ENCODE assay signal across 24 cellular contexts in genomic region chr9:110133059-110133458, GRCh38.
DNase-seq lines count a peak whose midpoint lies in the region; TF ChIP-seq lines count a peak whose summit lies in the region.
"Had no signal": no experiment of that assay in that cellular context is flagged by ENCODE, and none has a peak within 500 bp of the region (broad histone marks: within the 10 kb centered on the region; RNA-seq: fewer than 3 reads in every experiment).

No MANE protein-coding gene starts in this region.

- H3K9me3 ChIP-seq in left ventricle myocardium inferior (replicated peaks) (no peaks in the 10 kb centered on the region), right atrium auricular region (no peaks in the 10 kb centered on the region), breast epithelium (no peaks in the 10 kb centered on the region), muscle layer of duodenum (ENCODE audit: control insufficient read depth in 1 of 2, low read length in 2 of 2) (no peaks in the 10 kb centered on the region), transverse colon (no peaks in the 10 kb centered on the region)
- H3K9me3 ChIP-seq: BE2C, left lung, spleen had no signal

- in situ Hi-C loops in transverse colon (cut with MboI; ENCODE audit: low pct_ligation_motif_present in 1 of 4, low pct_unique_long_range_greater_than_20kb in 1 of 4, low sequenced_read_pairs in 3 of 4) = no loop called here

- TF ChIP-seq CTCF in left ventricle myocardium inferior (IDR thresholded peaks at IDR 0.05; ENCODE audit: borderline replicate concordance) (no peak), right atrium auricular region (IDR thresholded peaks at IDR 0.05) (no peak), breast epithelium (IDR thresholded peaks at IDR 0.05) (no peak), transverse colon (IDR thresholded peaks at IDR 0.05) (no peak)

- peaks cover 21% of the 10 kb centered on the region for H3K36me3 ChIP-seq in left ventricle myocardium inferior
- peaks cover 21% of the 10 kb centered on the region for H3K36me3 ChIP-seq in right atrium auricular region
- no peaks in the 10 kb centered on the region for H3K36me3 ChIP-seq in breast epithelium
- H3K36me3 ChIP-seq in muscle layer of duodenum (ENCODE audit: control insufficient read depth in 1 of 2, insufficient read depth in 2 of 2, low read length in 2 of 2) = peaks cover 13 to 20% of the 10 kb centered on the region in 2 donors
- H3K36me3 ChIP-seq in transverse colon = no peaks in the 10 kb centered on the region
- H3K36me3 ChIP-seq: BE2C had no signal

- H3K27ac ChIP-seq in left ventricle myocardium inferior (replicated peaks) (peak overlapping the region; percentile 11), right atrium auricular region (peak overlapping the region in 1 of 2 donors; percentile 36), breast epithelium (peak overlapping the region; percentile 19 to 63), muscle layer of duodenum (ENCODE audit: low read length) (peak overlapping the region; percentile 11), transverse colon (peak overlapping the region in 3 of 4 donors; percentile 5 to 49 (median 35))
- H3K27ac ChIP-seq: coronary artery had no signal

- TF ChIP-seq EP300 in transverse colon (IDR thresholded peaks at IDR 0.05; ENCODE audit: low read depth) = no peak

- intact Hi-C loops in left ventricle myocardium inferior (cut with micrococcal nuclease) = no loop called here
- intact Hi-C loops in breast epithelium (cut with DNase I; ENCODE audit: low total_unique reads) = no loop called here
- intact Hi-C loops in transverse colon (cut with DNase I; ENCODE audit: low total_unique reads) = no loop called here

- TF ChIP-seq POLR2A in breast epithelium (IDR thresholded peaks at IDR 0.05) = no peak
- no peak for TF ChIP-seq POLR2A in transverse colon (IDR thresholded peaks at IDR 0.05)

- H3K4me3 ChIP-seq in left ventricle myocardium inferior (no peak overlapping the region), right atrium auricular region (no peak overlapping the region), breast epithelium (no peak overlapping the region), muscle layer of duodenum (ENCODE audit: low read depth in 1 of 2, low read length in 2 of 2) (no peak overlapping the region), transverse colon (no peak overlapping the region)
- H3K4me3 ChIP-seq: coronary artery, left lung, spleen had no signal

- DNase-seq in left ventricle myocardium inferior (no peak), right atrium auricular region (ENCODE audit: low spot score) (no peak), breast epithelium (ENCODE audit: low spot score in 2 of 2) (no peak), transverse colon (no peak), T1000 (lab: John Stamatoyannopoulos, UW) (no peak), GM19240 (ENCODE audit: insufficient read length, low spot score) (no peak), UCSD-AML1 (lab: John Stamatoyannopoulos, UW; ENCODE audit: unreplicated experiment) (no peak)
- DNase-seq: activated CD4-positive, alpha-beta T cell treated with anti-CD3 and anti-CD28 coated beads, Interleukin-2, amount 50 U/mL, for 1 hour; activated CD8-positive, alpha-beta memory T cell treated with anti-CD3 and anti-CD28 coated beads, Interleukin-2, amount 50 U/mL, for 48 hours; activated effector memory CD4-positive, alpha-beta T cell treated with Interleukin-2 at 50 U/mL for 16 hours; BE2C; COR-L47; DMS79 treated with DMSO at 0.1 percent for 48 hours; head of caudate nucleus; left lung; NCI-H1694 treated with DMSO at 0.1 percent for 48 hours; NCI-H82; SIG-M5; spleen; stimulated activated CD4-positive, alpha-beta T cell treated with anti-CD3 and anti-CD28 coated beads, Interleukin-4, amount 100 ng/mL, for 1 hour; stimulated activated naive CD8-positive, alpha-beta T cell treated with anti-CD3 and anti-CD28 coated beads, Interleukin-15, Interleukin-2, amounts not matched to agents 100 U/mL and 50 U/mL, for 24 hours; T-cell had no signal

- H3K27me3 ChIP-seq in left ventricle myocardium inferior (ENCODE audit: low read depth) (no peaks in the 10 kb centered on the region), right atrium auricular region (no peaks in the 10 kb centered on the region), breast epithelium (no peaks in the 10 kb centered on the region), muscle layer of duodenum (ENCODE audit: low read depth, low read length) (no peaks in the 10 kb centered on the region), transverse colon (no peaks in the 10 kb centered on the region)
- H3K27me3 ChIP-seq: BE2C, left lung, spleen had no signal

- H3K4me1 ChIP-seq in left ventricle myocardium inferior = peaks cover 100% of the 10 kb centered on the region
- H3K4me1 ChIP-seq in right atrium auricular region = peaks cover 0 to 81% of the 10 kb centered on the region in 2 donors
- H3K4me1 ChIP-seq in breast epithelium = no peaks in the 10 kb centered on the region
- H3K4me1 ChIP-seq in muscle layer of duodenum (ENCODE audit: control insufficient read depth in 1 of 2, insufficient read depth in 2 of 2, low read length in 2 of 2) = peaks cover 0 to 39% of the 10 kb centered on the region in 2 donors
- H3K4me1 ChIP-seq in transverse colon = peaks cover 15 to 50% (median 18%) of the 10 kb centered on the region in 4 donors
- H3K4me1 ChIP-seq: BE2C had no signal

- WGBS in transverse colon (ENCODE audit: low coverage in 1 of 2), 2 donors = 72 to 76% methylated on average over 3 of the region's 3 CpGs
